1 cellular context compared by ENCODE assay signal in genomic region chr14:91271639-91272038, GRCh38.
TF ChIP-seq lines count a peak whose summit lies in the region.

No MANE protein-coding gene starts in this region.

TF ChIP-seq in HepG2, 621 proteins besides CTCF, POLR2A, EP300 and RAD21:
- no peak for TF ChIP-seq ZNF451 (CRISPR knock-in tag; IDR thresholded peaks at IDR 0.05)
- TF ChIP-seq SIX4 (CRISPR knock-in tag; IDR thresholded peaks at IDR 0.05), result no peak
- no peak for TF ChIP-seq ZNF772 (CRISPR knock-in tag; IDR thresholded peaks at IDR 0.05)
- TF ChIP-seq SKI (IDR thresholded peaks at IDR 0.05; ENCODE audit: partially characterized antibody), result no peak
- no peak for TF ChIP-seq RCOR2 (CRISPR knock-in tag; IDR thresholded peaks at IDR 0.05)
- no peak for TF ChIP-seq FOXK2 (IDR thresholded peaks at IDR 0.05)
- no peak for TF ChIP-seq PAWR (CRISPR knock-in tag; IDR thresholded peaks at IDR 0.05; ENCODE audit: borderline replicate concordance)
- TF ChIP-seq MAFG (CRISPR knock-in tag; IDR thresholded peaks at IDR 0.05), result no peak
- no peak for TF ChIP-seq ZNF205 (CRISPR knock-in tag; IDR thresholded peaks at IDR 0.05)
- TF ChIP-seq NFATC3 (CRISPR knock-in tag; IDR thresholded peaks at IDR 0.05), result no peak
- TF ChIP-seq ZNF280D (CRISPR knock-in tag; IDR thresholded peaks at IDR 0.05), result no peak
- TF ChIP-seq HOXA7 (CRISPR knock-in tag; IDR thresholded peaks at IDR 0.05), result no peak
- TF ChIP-seq ZFP62 (CRISPR knock-in tag; IDR thresholded peaks at IDR 0.05), result no peak
- TF ChIP-seq RNF2 (conservative IDR thresholded peaks at IDR 0.05; ENCODE audit: low read depth), result no peak
